Comparison of ENCODE assay signal across 9 cellular contexts in genomic region chr5:17217421-17218352, GRCh38. TPM values are rescaled to one million over a fixed set of nuclear protein-coding genes. Genes with fewer than 3 reads are reported as not detected.
A peak's percentile ranks its signal among the peaks of the same experiment; 100 is the strongest.
DNase-seq lines count a peak whose midpoint lies in the region; ATAC-seq and TF ChIP-seq lines count a peak whose summit lies in the region.
"Had no signal": no experiment of that assay in that cellular context is flagged by ENCODE, and none has a peak within 500 bp of the region (broad histone marks: within the 10 kb centered on the region; RNA-seq: fewer than 3 reads in every experiment).

BASP1 (plus strand) TSS chr5:17217631; CDS start chr5:17275217, 57,586 bp downstream.

- intact Hi-C loops in activated B cell treated with CpG ODN at 0.5 μM for 24 hours (cut with micrococcal nuclease), result loop anchor here (1.0 to 10.0 kb wide), 17 partner anchors 8 to 1529 kb away; no protein-coding TSS in a partner anchor

- H3K27ac Mint-ChIP-seq in activated B cell treated with CpG ODN at 0.5 μM for 24 hours, result peak within 1 kb of the TSS; percentile 97

- peaks cover 40% of the 10 kb centered on the region for H3K36me3 Mint-ChIP-seq in activated B cell treated with CpG ODN at 0.5 μM for 24 hours (ENCODE audit: low read depth)

- CTCF ChIA-PET in activated B cell treated with CpG ODN at 0.5 μM for 24 hours (lab: Charles Lee), result interaction anchor here (0.9 to 4.2 kb wide), 9 partner anchors 27 to 1087 kb away, joined by 3 to 128 read pairs (median 9); no protein-coding TSS in a partner anchor

- peak; percentile 21 for DNase-seq in NCI-H2227 (lab: John Stamatoyannopoulos, UW; ENCODE audit: unreplicated experiment)
- no peak for DNase-seq in NCI-H2227 treated with DMSO at 0.1 percent for 48 hours (lab: John Stamatoyannopoulos, UW)
- DNase-seq in HFF-Myc (ENCODE audit: extremely low read depth, low read depth), result no peak
- DNase-seq in NCI-H1105 treated with DMSO at 0.1 percent for 48 hours (lab: John Stamatoyannopoulos, UW), result peak; percentile 18
- peak; percentile 77 for DNase-seq in activated B cell treated with CpG ODN at 0.5 μM for 24 hours
- peak; percentile 27 for DNase-seq in epithelial cell of prostate (ENCODE audit: low read depth, low spot score)
- DNase-seq in midbrain (lab: John Stamatoyannopoulos, UW), result peak; percentile 47
- DNase-seq in superior temporal gyrus (ENCODE audit: extremely low spot score), result peak; percentile 28
- DNase-seq: DND-41 had no signal

- POLR2A ChIA-PET in activated B cell treated with CpG ODN at 0.5 μM for 24 hours (lab: Charles Lee), result interaction anchor here (0.6 to 3.8 kb wide), 33 partner anchors 8 to 1086 kb away, joined by 3 to 90 read pairs (median 6); no protein-coding TSS in a partner anchor

- H3K4me1 Mint-ChIP-seq in activated B cell treated with CpG ODN at 0.5 μM for 24 hours, result peaks cover 69% of the 10 kb centered on the region

- peak within 1 kb of the TSS; percentile 71 for H3K27ac ChIP-seq in epithelial cell of prostate

- ATAC-seq in activated B cell treated with CpG ODN at 0.5 μM for 24 hours (ENCODE audit: low read depth), result peak; percentile 64

- H3K4me3 Mint-ChIP-seq in activated B cell treated with CpG ODN at 0.5 μM for 24 hours, result peak within 1 kb of the TSS; percentile 94

- no peak for TF ChIP-seq CTCF in HFF-Myc (IDR thresholded peaks at IDR 0.05; ENCODE audit: low read depth, low read length, missing control alignments)
- TF ChIP-seq CTCF in activated B cell treated with CpG ODN at 0.5 μM for 24 hours (IDR thresholded peaks at IDR 0.05), result no peak

- H3K4me3 ChIP-seq in HFF-Myc (replicated peaks; ENCODE audit: low read depth, low read length), result peak within 1 kb of the TSS; percentile 75

- H3K9me3 Mint-ChIP-seq in activated B cell treated with CpG ODN at 0.5 μM for 24 hours, result no peaks in the 10 kb centered on the region

- H3K27me3 Mint-ChIP-seq in activated B cell treated with CpG ODN at 0.5 μM for 24 hours, result no peaks in the 10 kb centered on the region

RNA-seq across cellular contexts. Expression of gene BASP1, which starts in this region (rescaled TPM):
- 316 and 318 TPM in 2 replicates for total RNA-seq in activated B cell treated with CpG ODN at 0.5 μM for 24 hours

Comparison
In these comparisons a context has a peak if more than half of its experiments do, and no peak if none do; other contexts are left out.
1. DNase-seq: peak in NCI-H2227 (single experiment), NCI-H1105 treated with DMSO at 0.1 percent for 48 hours (single experiment), activated B cell treated with CpG ODN at 0.5 μM for 24 hours (single experiment), epithelial cell of prostate (single experiment), midbrain (single experiment) and superior temporal gyrus (single experiment); none in NCI-H2227 treated with DMSO at 0.1 percent for 48 hours (single experiment) and HFF-Myc (single experiment).